11 cellular contexts compared by ENCODE assay signal in genomic region chr2:191696001-191696400, GRCh38. TPM values are rescaled to one million over a fixed set of nuclear protein-coding genes. Genes with fewer than 3 reads are reported as not detected.
A peak's percentile ranks its signal among the peaks of the same experiment; 100 is the strongest.
DNase-seq lines count a peak whose midpoint lies in the region; ATAC-seq and TF ChIP-seq lines count a peak whose summit lies in the region.
"Had no signal": no experiment of that assay in that cellular context is flagged by ENCODE, and none has a peak within 500 bp of the region (broad histone marks: within the 10 kb centered on the region; RNA-seq: fewer than 3 reads in every experiment).

No MANE protein-coding gene starts in this region.

- H3K4me1 Mint-ChIP-seq in activated T-helper 17 cell treated with anti-CD3 and anti-CD28 coated beads, Interleukin-2, amount 50 U/mL, for 72 hours: peaks cover 6% of the 10 kb centered on the region

- no peak overlapping the region for H3K27ac ChIP-seq in testis

- no peaks in the 10 kb centered on the region for H3K27me3 ChIP-seq in testis

- intact Hi-C loops in left ventricle myocardium superior (cut with micrococcal nuclease): no loop called here
- intact Hi-C loops in testis (cut with DNase I; ENCODE audit: low total_unique reads): no loop called here

- peaks cover 12% of the 10 kb centered on the region for H3K4me1 ChIP-seq in testis

- no peak overlapping the region for H3K4me3 ChIP-seq in testis

- TF ChIP-seq POLR2A in testis (IDR thresholded peaks at IDR 0.05): no peak

- peak; percentile 9 for DNase-seq in NCI-H2171 treated with DMSO at 0.1 percent for 48 hours (lab: John Stamatoyannopoulos, UW)
- no peak for DNase-seq in NCI-H2171 (lab: John Stamatoyannopoulos, UW)
- peak; percentile 33 for DNase-seq in left ventricle myocardium superior
- peak; percentile 77 for DNase-seq in testis
- DNase-seq in activated CD4-positive, alpha-beta T cell treated with anti-CD3 and anti-CD28 coated beads for 48 hours: no peak
- DNase-seq in activated CD4-positive, alpha-beta T cell treated with anti-CD3 and anti-CD28 coated beads for 4 hours: no peak
- DNase-seq in cortex of kidney (lab: John Stamatoyannopoulos, UW): no peak
- DNase-seq: 8988T, SW 1271 had no signal

- TF ChIP-seq CTCF in testis (IDR thresholded peaks at IDR 0.05): no peak

- no peaks in the 10 kb centered on the region for H3K9me3 ChIP-seq in testis

- no peaks in the 10 kb centered on the region for H3K9me3 Mint-ChIP-seq in activated T-helper 17 cell treated with anti-CD3 and anti-CD28 coated beads, Interleukin-2, amount 50 U/mL, for 72 hours
- H3K9me3 Mint-ChIP-seq: activated naive CD4-positive, alpha-beta T cell treated with anti-CD3 and anti-CD28 coated beads, Interleukin-2, amount 50 U/mL, for 24 hours had no signal

- no peaks in the 10 kb centered on the region for H3K27me3 Mint-ChIP-seq in activated T-helper 17 cell treated with anti-CD3 and anti-CD28 coated beads, Interleukin-2, amount 50 U/mL, for 72 hours
- H3K27me3 Mint-ChIP-seq: activated naive CD4-positive, alpha-beta T cell treated with anti-CD3 and anti-CD28 coated beads, Interleukin-2, amount 50 U/mL, for 24 hours had no signal

- no peaks in the 10 kb centered on the region for H3K36me3 ChIP-seq in testis (ENCODE audit: low read depth, missing control alignments)

- no peak overlapping the region for H3K4me3 Mint-ChIP-seq in activated T-helper 17 cell treated with anti-CD3 and anti-CD28 coated beads, Interleukin-2, amount 50 U/mL, for 72 hours
- H3K4me3 Mint-ChIP-seq: activated naive CD4-positive, alpha-beta T cell treated with anti-CD3 and anti-CD28 coated beads, Interleukin-2, amount 50 U/mL, for 24 hours had no signal

- peaks cover 47% of the 10 kb centered on the region for H3K36me3 Mint-ChIP-seq in activated T-helper 17 cell treated with anti-CD3 and anti-CD28 coated beads, Interleukin-2, amount 50 U/mL, for 72 hours (ENCODE audit: low read depth)

- peak overlapping the region; percentile 20 for H3K27ac Mint-ChIP-seq in activated T-helper 17 cell treated with anti-CD3 and anti-CD28 coated beads, Interleukin-2, amount 50 U/mL, for 72 hours
- H3K27ac Mint-ChIP-seq: activated naive CD4-positive, alpha-beta T cell treated with anti-CD3 and anti-CD28 coated beads, Interleukin-2, amount 50 U/mL, for 24 hours had no signal

- no peak for ATAC-seq in activated T-helper 17 cell treated with anti-CD3 and anti-CD28 coated beads, Interleukin-2, amount 50 U/mL, for 72 hours (replicated peaks)
- peak; percentile 90 for ATAC-seq in left ventricle myocardium superior

RNA-seq across cellular contexts. Expression of gene NABP1, which starts 18.1 kb away (rescaled TPM):
- 10 to 100 TPM; 81.6 to 98.4 TPM for total RNA-seq in activated T-helper 17 cell treated with anti-CD3 and anti-CD28 coated beads, Interleukin-2, amount 50 U/mL, for 72 hours
- 7.1 TPM for total RNA-seq in left ventricle myocardium superior
- 10 to 100 TPM; 65.8 to 67.1 TPM for total RNA-seq in testis
- 40.6 TPM for polyA plus RNA-seq in testis (ENCODE audit: insufficient read depth, low read depth, low replicate concordance)

Comparison
In these comparisons a context has a peak if more than half of its experiments do, and no peak if none do; other contexts are left out.
1. DNase-seq: peak in NCI-H2171 treated with DMSO at 0.1 percent for 48 hours (single experiment), left ventricle myocardium superior (single experiment) and testis (single experiment); none in NCI-H2171 (single experiment), activated CD4-positive, alpha-beta T cell treated with anti-CD3 and anti-CD28 coated beads for 48 hours (single experiment), activated CD4-positive, alpha-beta T cell treated with anti-CD3 and anti-CD28 coated beads for 4 hours (0 of 2) and cortex of kidney (single experiment).